ENCODE assay signal across 8 cellular contexts in genomic region chrX:47658301-47658683, GRCh38. TPM values are rescaled to one million over a fixed set of nuclear protein-coding genes. Genes with fewer than 3 reads are reported as not detected.
A peak's percentile ranks its signal among the peaks of the same experiment; 100 is the strongest.
DNase-seq lines count a peak whose midpoint lies in the region; ATAC-seq, FAIRE-seq and TF ChIP-seq lines count a peak whose summit lies in the region.

No MANE protein-coding gene starts in this region.

- no peak for FAIRE-seq in GM12891 (lab: Jason Lieb, UNC)

- peak overlapping the region; percentile 95 for H3K27ac Mint-ChIP-seq in stimulated activated naive CD8-positive, alpha-beta T cell treated with anti-CD3 and anti-CD28 coated beads, Interleukin-15, Interleukin-2, amounts not matched to agents 100 ng/mL and 50 ng/mL, for 24 hours

- ATAC-seq in stimulated activated naive CD8-positive, alpha-beta T cell treated with anti-CD3 and anti-CD28 coated beads, Interleukin-15, Interleukin-2, amounts not matched to agents 100 U/mL and 50 U/mL, for 24 hours, result no peak
- ATAC-seq in esophagus mucosa (no peak), HG03095 (IDR thresholded peaks at IDR 0.05; ENCODE audit: unreplicated experiment) (no peak)

- H3K36me3 Mint-ChIP-seq in stimulated activated naive CD8-positive, alpha-beta T cell treated with anti-CD3 and anti-CD28 coated beads, Interleukin-15, Interleukin-2, amounts not matched to agents 100 ng/mL and 50 ng/mL, for 24 hours (ENCODE audit: low read depth), result peaks cover 44% of the 10 kb centered on the region

- H3K4me1 Mint-ChIP-seq in stimulated activated naive CD8-positive, alpha-beta T cell treated with anti-CD3 and anti-CD28 coated beads, Interleukin-15, Interleukin-2, amounts not matched to agents 100 ng/mL and 50 ng/mL, for 24 hours (ENCODE audit: low read depth), result peaks cover 62% of the 10 kb centered on the region

- H3K4me1 ChIP-seq in mucosa of rectum (ENCODE audit: control insufficient read depth in 2 of 2, insufficient read depth in 2 of 2, low read length in 2 of 2), result no peaks in the 10 kb centered on the region

- TF ChIP-seq CTCF in cardiac fibroblast (IDR thresholded peaks at IDR 0.05; ENCODE audit: low read depth, low read length), result no peak

- H3K27ac ChIP-seq in mucosa of rectum (ENCODE audit: low read depth in 2 of 2, low read length in 2 of 2), result peak overlapping the region; percentile 98 to 99

- no peak for DNase-seq in stimulated activated naive CD8-positive, alpha-beta T cell treated with anti-CD3 and anti-CD28 coated beads, Interleukin-15, Interleukin-2, amounts not matched to agents 100 U/mL and 50 U/mL, for 24 hours
- DNase-seq in cardiac fibroblast (ENCODE audit: low read depth in 2 of 2) (no peak), GM12891 (ENCODE audit: insufficient read length, low spot score) (no peak), kidney glomerular epithelial cell (lab: John Stamatoyannopoulos, UW) (no peak)

- no peak for TF ChIP-seq POLR2A in GM12891 (IDR thresholded peaks at IDR 0.05; ENCODE audit: low read depth, low read length)

- H3K4me3 ChIP-seq in cardiac fibroblast (replicated peaks in 1 of 2; ENCODE audit: low read depth in 2 of 2, low read length in 2 of 2) (peak overlapping the region; percentile 47 to 62), mucosa of rectum (ENCODE audit: low read length in 2 of 2) (peak overlapping the region; percentile 79 to 82)

- H3K27me3 ChIP-seq in mucosa of rectum (ENCODE audit: control insufficient read depth in 2 of 2, insufficient read depth in 2 of 2, low read length in 2 of 2), result peaks cover 0 to 3% of the 10 kb centered on the region in 2 donors

- peaks cover 3% of the 10 kb centered on the region for H3K9me3 Mint-ChIP-seq in stimulated activated naive CD8-positive, alpha-beta T cell treated with anti-CD3 and anti-CD28 coated beads, Interleukin-15, Interleukin-2, amounts not matched to agents 100 ng/mL and 50 ng/mL, for 24 hours

- no peaks in the 10 kb centered on the region for H3K27me3 Mint-ChIP-seq in stimulated activated naive CD8-positive, alpha-beta T cell treated with anti-CD3 and anti-CD28 coated beads, Interleukin-15, Interleukin-2, amounts not matched to agents 100 ng/mL and 50 ng/mL, for 24 hours

- peaks cover 2 to 19% of the 10 kb centered on the region in 2 donors for H3K36me3 ChIP-seq in mucosa of rectum (ENCODE audit: control insufficient read depth in 2 of 2, insufficient read depth in 2 of 2, low read length in 2 of 2)

- peak overlapping the region; percentile 90 for H3K4me3 Mint-ChIP-seq in stimulated activated naive CD8-positive, alpha-beta T cell treated with anti-CD3 and anti-CD28 coated beads, Interleukin-15, Interleukin-2, amounts not matched to agents 100 ng/mL and 50 ng/mL, for 24 hours

- no peaks in the 10 kb centered on the region for H3K9me3 ChIP-seq in mucosa of rectum (ENCODE audit: control insufficient read depth in 2 of 2, low read length in 2 of 2)

- H3K9ac ChIP-seq in mucosa of rectum (ENCODE audit: low read depth in 1 of 2, low read length in 2 of 2), result peak overlapping the region; percentile 57 to 58

TF ChIP-seq in GM12891, 5 proteins besides CTCF, POLR2A, EP300 and RAD21:
- no peak for TF ChIP-seq PAX5 (IDR thresholded peaks at IDR 0.05; ENCODE audit: insufficient read depth, low read length, severe bottlenecking)
- no peak for TF ChIP-seq TAF1 (IDR thresholded peaks at IDR 0.05; ENCODE audit: low read depth, low read length)
- TF ChIP-seq SPI1 (IDR thresholded peaks at IDR 0.05; ENCODE audit: low read depth, low read length), result no peak
- no peak for TF ChIP-seq POU2F2 (IDR thresholded peaks at IDR 0.05; ENCODE audit: low read depth, low read length)
- no peak for TF ChIP-seq POLR2AphosphoS5 (IDR thresholded peaks at IDR 0.05; ENCODE audit: low read depth, low read length)

RNA-seq across cellular contexts. Expression of gene UXT, which starts 0.7 kb away (rescaled TPM):
- 285 TPM for polyA plus RNA-seq in GM12891 (2012; ENCODE audit: low read depth, missing spikeins)
- total RNA-seq in esophagus mucosa, result 67.5 TPM

RNA-seq across cellular contexts. Expression of gene ELK1, which starts 7.9 kb away (rescaled TPM):
- 51.7 TPM for polyA plus RNA-seq in GM12891 (2012; ENCODE audit: low read depth, missing spikeins)
- 17.5 TPM for total RNA-seq in esophagus mucosa

RNA-seq across cellular contexts. Expression of gene CFP, which starts 28.6 kb away (rescaled TPM):
- 38.2 TPM for polyA plus RNA-seq in GM12891 (2012; ENCODE audit: low read depth, missing spikeins)
- total RNA-seq in esophagus mucosa, result 0.48 TPM

RNA-seq across cellular contexts. Expression of gene SYN1, which starts 38.6 kb away (rescaled TPM):
- 1.1 TPM for polyA plus RNA-seq in GM12891 (2012; ENCODE audit: low read depth, missing spikeins)
- total RNA-seq in esophagus mucosa, result 0.16 TPM
